1 cellular context compared by ENCODE assay signal in the genomic region with DNA sequence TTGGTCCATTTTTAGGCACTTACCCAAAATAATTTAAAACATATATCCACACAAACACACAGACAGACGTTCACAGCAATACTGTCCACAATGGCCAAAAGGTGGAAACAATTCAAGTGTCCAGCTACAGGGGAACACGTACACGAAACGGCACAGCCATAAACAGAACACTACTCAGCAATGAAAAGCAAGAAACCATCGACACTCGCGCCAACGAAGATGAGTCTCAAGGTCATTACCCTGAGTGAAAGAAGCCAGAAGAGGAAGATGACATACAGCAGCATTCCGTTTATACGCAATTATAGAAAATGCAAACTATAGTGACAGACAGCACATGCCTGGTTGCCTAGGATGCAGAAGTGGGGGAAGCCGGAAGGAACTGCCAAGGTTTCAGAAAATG.
A peak's percentile ranks its signal among the peaks of the same experiment; 100 is the strongest.
TF ChIP-seq lines count a peak whose summit lies in the region.

No MANE protein-coding gene starts in this region.

TF ChIP-seq in K562, 482 proteins besides CTCF, POLR2A, EP300 and RAD21 (continued from another document and continues in another):
- TF ChIP-seq, protein P1, sequence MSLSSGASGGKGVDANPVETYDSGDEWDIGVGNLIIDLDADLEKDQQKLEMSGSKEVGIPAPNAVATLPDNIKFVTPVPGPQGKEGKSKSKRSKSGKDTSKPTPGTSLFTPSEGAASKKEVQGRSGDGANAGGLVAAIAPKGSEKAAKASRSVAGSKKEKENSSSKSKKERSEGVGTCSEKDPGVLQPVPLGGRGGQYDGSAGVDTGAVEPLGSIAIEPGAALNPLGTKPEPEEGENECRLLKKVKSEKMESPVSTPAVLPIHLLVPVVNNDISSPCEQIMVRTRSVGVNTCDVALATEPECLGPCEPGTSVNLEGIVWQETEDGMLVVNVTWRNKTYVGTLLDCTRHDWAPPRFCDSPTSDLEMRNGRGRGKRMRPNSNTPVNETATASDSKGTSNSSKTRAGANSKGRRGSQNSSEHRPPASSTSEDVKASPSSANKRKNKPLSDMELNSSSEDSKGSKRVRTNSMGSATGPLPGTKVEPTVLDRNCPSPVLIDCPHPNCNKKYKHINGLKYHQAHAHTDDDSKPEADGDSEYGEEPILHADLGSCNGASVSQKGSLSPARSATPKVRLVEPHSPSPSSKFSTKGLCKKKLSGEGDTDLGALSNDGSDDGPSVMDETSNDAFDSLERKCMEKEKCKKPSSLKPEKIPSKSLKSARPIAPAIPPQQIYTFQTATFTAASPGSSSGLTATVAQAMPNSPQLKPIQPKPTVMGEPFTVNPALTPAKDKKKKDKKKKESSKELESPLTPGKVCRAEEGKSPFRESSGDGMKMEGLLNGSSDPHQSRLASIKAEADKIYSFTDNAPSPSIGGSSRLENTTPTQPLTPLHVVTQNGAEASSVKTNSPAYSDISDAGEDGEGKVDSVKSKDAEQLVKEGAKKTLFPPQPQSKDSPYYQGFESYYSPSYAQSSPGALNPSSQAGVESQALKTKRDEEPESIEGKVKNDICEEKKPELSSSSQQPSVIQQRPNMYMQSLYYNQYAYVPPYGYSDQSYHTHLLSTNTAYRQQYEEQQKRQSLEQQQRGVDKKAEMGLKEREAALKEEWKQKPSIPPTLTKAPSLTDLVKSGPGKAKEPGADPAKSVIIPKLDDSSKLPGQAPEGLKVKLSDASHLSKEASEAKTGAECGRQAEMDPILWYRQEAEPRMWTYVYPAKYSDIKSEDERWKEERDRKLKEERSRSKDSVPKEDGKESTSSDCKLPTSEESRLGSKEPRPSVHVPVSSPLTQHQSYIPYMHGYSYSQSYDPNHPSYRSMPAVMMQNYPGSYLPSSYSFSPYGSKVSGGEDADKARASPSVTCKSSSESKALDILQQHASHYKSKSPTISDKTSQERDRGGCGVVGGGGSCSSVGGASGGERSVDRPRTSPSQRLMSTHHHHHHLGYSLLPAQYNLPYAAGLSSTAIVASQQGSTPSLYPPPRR (CRISPR knock-in tag; IDR thresholded peaks at IDR 0.05; ENCODE audit: borderline replicate concordance), result no peak
- TF ChIP-seq, protein P2, sequence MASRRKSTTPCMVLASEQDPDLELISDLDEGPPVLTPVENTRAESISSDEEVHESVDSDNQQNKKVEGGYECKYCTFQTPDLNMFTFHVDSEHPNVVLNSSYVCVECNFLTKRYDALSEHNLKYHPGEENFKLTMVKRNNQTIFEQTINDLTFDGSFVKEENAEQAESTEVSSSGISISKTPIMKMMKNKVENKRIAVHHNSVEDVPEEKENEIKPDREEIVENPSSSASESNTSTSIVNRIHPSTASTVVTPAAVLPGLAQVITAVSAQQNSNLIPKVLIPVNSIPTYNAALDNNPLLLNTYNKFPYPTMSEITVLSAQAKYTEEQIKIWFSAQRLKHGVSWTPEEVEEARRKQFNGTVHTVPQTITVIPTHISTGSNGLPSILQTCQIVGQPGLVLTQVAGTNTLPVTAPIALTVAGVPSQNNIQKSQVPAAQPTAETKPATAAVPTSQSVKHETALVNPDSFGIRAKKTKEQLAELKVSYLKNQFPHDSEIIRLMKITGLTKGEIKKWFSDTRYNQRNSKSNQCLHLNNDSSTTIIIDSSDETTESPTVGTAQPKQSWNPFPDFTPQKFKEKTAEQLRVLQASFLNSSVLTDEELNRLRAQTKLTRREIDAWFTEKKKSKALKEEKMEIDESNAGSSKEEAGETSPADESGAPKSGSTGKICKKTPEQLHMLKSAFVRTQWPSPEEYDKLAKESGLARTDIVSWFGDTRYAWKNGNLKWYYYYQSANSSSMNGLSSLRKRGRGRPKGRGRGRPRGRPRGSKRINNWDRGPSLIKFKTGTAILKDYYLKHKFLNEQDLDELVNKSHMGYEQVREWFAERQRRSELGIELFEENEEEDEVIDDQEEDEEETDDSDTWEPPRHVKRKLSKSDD (conservative IDR thresholded peaks at IDR 0.05; ENCODE audit: low read length), result no peak
- no peak for TF ChIP-seq ZNF140 (CRISPR knock-in tag; IDR thresholded peaks at IDR 0.05)
- TF ChIP-seq, protein P3, sequence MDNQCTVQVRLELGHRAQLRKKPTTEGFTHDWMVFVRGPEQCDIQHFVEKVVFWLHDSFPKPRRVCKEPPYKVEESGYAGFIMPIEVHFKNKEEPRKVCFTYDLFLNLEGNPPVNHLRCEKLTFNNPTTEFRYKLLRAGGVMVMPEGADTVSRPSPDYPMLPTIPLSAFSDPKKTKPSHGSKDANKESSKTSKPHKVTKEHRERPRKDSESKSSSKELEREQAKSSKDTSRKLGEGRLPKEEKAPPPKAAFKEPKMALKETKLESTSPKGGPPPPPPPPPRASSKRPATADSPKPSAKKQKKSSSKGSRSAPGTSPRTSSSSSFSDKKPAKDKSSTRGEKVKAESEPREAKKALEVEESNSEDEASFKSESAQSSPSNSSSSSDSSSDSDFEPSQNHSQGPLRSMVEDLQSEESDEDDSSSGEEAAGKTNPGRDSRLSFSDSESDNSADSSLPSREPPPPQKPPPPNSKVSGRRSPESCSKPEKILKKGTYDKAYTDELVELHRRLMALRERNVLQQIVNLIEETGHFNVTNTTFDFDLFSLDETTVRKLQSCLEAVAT (IDR thresholded peaks at IDR 0.05), result peak in 1 of 2 experiments; percentile 49; a peak in 1 of 4 replicates
- TF ChIP-seq SREBF1 (IDR thresholded peaks at IDR 0.05; ENCODE audit: borderline replicate concordance, low read depth, low read length), result no peak
- TF ChIP-seq, protein P4, sequence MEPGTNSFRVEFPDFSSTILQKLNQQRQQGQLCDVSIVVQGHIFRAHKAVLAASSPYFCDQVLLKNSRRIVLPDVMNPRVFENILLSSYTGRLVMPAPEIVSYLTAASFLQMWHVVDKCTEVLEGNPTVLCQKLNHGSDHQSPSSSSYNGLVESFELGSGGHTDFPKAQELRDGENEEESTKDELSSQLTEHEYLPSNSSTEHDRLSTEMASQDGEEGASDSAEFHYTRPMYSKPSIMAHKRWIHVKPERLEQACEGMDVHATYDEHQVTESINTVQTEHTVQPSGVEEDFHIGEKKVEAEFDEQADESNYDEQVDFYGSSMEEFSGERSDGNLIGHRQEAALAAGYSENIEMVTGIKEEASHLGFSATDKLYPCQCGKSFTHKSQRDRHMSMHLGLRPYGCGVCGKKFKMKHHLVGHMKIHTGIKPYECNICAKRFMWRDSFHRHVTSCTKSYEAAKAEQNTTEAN (CRISPR knock-in tag; IDR thresholded peaks at IDR 0.05), result no peak
- TF ChIP-seq, protein P5, sequence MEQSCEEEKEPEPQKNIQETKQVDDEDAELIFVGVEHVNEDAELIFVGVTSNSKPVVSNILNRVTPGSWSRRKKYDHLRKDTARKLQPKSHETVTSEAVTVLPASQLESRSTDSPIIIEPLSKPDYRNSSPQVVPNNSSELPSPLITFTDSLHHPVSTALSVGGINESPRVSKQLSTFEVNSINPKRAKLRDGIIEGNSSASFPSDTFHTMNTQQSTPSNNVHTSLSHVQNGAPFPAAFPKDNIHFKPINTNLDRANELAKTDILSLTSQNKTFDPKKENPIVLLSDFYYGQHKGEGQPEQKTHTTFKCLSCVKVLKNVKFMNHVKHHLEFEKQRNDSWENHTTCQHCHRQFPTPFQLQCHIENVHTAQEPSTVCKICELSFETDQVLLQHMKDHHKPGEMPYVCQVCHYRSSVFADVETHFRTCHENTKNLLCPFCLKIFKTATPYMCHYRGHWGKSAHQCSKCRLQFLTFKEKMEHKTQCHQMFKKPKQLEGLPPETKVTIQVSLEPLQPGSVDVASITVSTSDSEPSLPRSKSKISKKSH (CRISPR knock-in tag; IDR thresholded peaks at IDR 0.05), result no peak
- TF ChIP-seq ZNF124 (CRISPR knock-in tag; IDR thresholded peaks at IDR 0.05), result no peak
- TF ChIP-seq, protein P6, sequence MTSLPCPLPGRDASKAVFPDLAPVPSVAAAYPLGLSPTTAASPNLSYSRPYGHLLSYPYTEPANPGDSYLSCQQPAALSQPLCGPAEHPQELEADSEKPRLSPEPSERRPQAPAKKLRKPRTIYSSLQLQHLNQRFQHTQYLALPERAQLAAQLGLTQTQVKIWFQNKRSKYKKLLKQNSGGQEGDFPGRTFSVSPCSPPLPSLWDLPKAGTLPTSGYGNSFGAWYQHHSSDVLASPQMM (CRISPR knock-in tag; IDR thresholded peaks at IDR 0.05), result no peak
- TF ChIP-seq SAP30 (IDR thresholded peaks at IDR 0.05; ENCODE audit: borderline replicate concordance, insufficient read depth, low read depth, low read length, poor library complexity, severe bottlenecking), result no peak
- no peak for TF ChIP-seq ZNF224 (CRISPR knock-in tag; IDR thresholded peaks at IDR 0.05)
- TF ChIP-seq YBX1 (IDR thresholded peaks at IDR 0.05), result no peak
- no peak for TF ChIP-seq ZKSCAN1 (IDR thresholded peaks at IDR 0.05; ENCODE audit: low read depth, low read length)
- no peak for TF ChIP-seq ZZZ3 (IDR thresholded peaks at IDR 0.05)
- TF ChIP-seq, protein P7, sequence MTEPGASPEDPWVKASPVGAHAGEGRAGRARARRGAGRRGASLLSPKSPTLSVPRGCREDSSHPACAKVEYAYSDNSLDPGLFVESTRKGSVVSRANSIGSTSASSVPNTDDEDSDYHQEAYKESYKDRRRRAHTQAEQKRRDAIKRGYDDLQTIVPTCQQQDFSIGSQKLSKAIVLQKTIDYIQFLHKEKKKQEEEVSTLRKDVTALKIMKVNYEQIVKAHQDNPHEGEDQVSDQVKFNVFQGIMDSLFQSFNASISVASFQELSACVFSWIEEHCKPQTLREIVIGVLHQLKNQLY (CRISPR knock-in tag; conservative IDR thresholded peaks at IDR 0.05), result no peak
- TF ChIP-seq TFAM (CRISPR knock-in tag; conservative IDR thresholded peaks at IDR 0.05), result no peak
- TF ChIP-seq NR2C1 (IDR thresholded peaks at IDR 0.05), result no peak
- TF ChIP-seq NR2C1 (tag; IDR thresholded peaks at IDR 0.05), result no peak
- TF ChIP-seq KLF6 (CRISPR knock-in tag; IDR thresholded peaks at IDR 0.05; ENCODE audit: borderline replicate concordance), result no peak
- TF ChIP-seq, protein P8, sequence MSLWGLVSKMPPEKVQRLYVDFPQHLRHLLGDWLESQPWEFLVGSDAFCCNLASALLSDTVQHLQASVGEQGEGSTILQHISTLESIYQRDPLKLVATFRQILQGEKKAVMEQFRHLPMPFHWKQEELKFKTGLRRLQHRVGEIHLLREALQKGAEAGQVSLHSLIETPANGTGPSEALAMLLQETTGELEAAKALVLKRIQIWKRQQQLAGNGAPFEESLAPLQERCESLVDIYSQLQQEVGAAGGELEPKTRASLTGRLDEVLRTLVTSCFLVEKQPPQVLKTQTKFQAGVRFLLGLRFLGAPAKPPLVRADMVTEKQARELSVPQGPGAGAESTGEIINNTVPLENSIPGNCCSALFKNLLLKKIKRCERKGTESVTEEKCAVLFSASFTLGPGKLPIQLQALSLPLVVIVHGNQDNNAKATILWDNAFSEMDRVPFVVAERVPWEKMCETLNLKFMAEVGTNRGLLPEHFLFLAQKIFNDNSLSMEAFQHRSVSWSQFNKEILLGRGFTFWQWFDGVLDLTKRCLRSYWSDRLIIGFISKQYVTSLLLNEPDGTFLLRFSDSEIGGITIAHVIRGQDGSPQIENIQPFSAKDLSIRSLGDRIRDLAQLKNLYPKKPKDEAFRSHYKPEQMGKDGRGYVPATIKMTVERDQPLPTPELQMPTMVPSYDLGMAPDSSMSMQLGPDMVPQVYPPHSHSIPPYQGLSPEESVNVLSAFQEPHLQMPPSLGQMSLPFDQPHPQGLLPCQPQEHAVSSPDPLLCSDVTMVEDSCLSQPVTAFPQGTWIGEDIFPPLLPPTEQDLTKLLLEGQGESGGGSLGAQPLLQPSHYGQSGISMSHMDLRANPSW (CRISPR knock-in tag; IDR thresholded peaks at IDR 0.05), result no peak
- no peak for TF ChIP-seq ZKSCAN3 (CRISPR knock-in tag; IDR thresholded peaks at IDR 0.05)
- TF ChIP-seq ZNF316 (IDR thresholded peaks at IDR 0.05), result no peak
- no peak for TF ChIP-seq XRCC4 (IDR thresholded peaks at IDR 0.05; ENCODE audit: extremely low read depth, insufficient read depth, insufficient read length)
- no peak for TF ChIP-seq ZNF444 (CRISPR knock-in tag; IDR thresholded peaks at IDR 0.05)
- no peak for TF ChIP-seq RFX7 (CRISPR knock-in tag; IDR thresholded peaks at IDR 0.05)
- no peak for TF ChIP-seq ETV5 (CRISPR knock-in tag; IDR thresholded peaks at IDR 0.05; ENCODE audit: low read depth)
- TF ChIP-seq PHB2 (IDR thresholded peaks at IDR 0.05; ENCODE audit: low read depth), result peak; percentile 48; the same call in 1 of the 2 replicates
- TF ChIP-seq ZNF384 (IDR thresholded peaks at IDR 0.05; ENCODE audit: low read depth, low read length), result no peak
- TF ChIP-seq NFIX (CRISPR knock-in tag; IDR thresholded peaks at IDR 0.05; ENCODE audit: low read depth), result no peak
- TF ChIP-seq HDAC3 (IDR thresholded peaks at IDR 0.05; ENCODE audit: borderline replicate concordance, partially characterized antibody), result no peak
- TF ChIP-seq ETV6 (IDR thresholded peaks at IDR 0.05; ENCODE audit: borderline replicate concordance in 1 of 2, low read depth in 2 of 2, low read length in 1 of 2), result no peak
- TF ChIP-seq ETV6 (CRISPR knock-in tag; IDR thresholded peaks at IDR 0.05; ENCODE audit: borderline replicate concordance), result peak; percentile 28; the same call in 1 of the 2 replicates
- no peak for TF ChIP-seq TAL1 (IDR thresholded peaks at IDR 0.05)
- TF ChIP-seq, protein P9, sequence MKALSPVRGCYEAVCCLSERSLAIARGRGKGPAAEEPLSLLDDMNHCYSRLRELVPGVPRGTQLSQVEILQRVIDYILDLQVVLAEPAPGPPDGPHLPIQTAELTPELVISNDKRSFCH (CRISPR knock-in tag; IDR thresholded peaks at IDR 0.05), result no peak
- TF ChIP-seq, protein P9 (tag; IDR thresholded peaks at IDR 0.05), result no peak; the same call in 1 of the 2 replicates
- TF ChIP-seq SREBF2 (CRISPR knock-in tag; IDR thresholded peaks at IDR 0.05), result no peak
- TF ChIP-seq, protein P10, sequence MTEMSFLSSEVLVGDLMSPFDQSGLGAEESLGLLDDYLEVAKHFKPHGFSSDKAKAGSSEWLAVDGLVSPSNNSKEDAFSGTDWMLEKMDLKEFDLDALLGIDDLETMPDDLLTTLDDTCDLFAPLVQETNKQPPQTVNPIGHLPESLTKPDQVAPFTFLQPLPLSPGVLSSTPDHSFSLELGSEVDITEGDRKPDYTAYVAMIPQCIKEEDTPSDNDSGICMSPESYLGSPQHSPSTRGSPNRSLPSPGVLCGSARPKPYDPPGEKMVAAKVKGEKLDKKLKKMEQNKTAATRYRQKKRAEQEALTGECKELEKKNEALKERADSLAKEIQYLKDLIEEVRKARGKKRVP (CRISPR knock-in tag; IDR thresholded peaks at IDR 0.05), result no peak
- TF ChIP-seq SMAD3 (CRISPR knock-in tag; conservative IDR thresholded peaks at IDR 0.05), result no peak
- TF ChIP-seq SMARCE1 (IDR thresholded peaks at IDR 0.05), result no peak
- no peak for TF ChIP-seq SP1 (CRISPR knock-in tag; IDR thresholded peaks at IDR 0.05)
- no peak for TF ChIP-seq JUND (IDR thresholded peaks at IDR 0.05; ENCODE audit: borderline replicate concordance, low read depth, low read length)
- no peak for TF ChIP-seq JUND (tag; IDR thresholded peaks at IDR 0.05; ENCODE audit: borderline replicate concordance, low read depth, low read length)
- TF ChIP-seq ZNF197 (CRISPR knock-in tag; IDR thresholded peaks at IDR 0.05; ENCODE audit: low read depth), result no peak
- TF ChIP-seq NFRKB (IDR thresholded peaks at IDR 0.05; ENCODE audit: low read depth), result no peak
- TF ChIP-seq MTA2 (IDR thresholded peaks at IDR 0.05; ENCODE audit: low read depth), result no peak
- peak; percentile 73; the same call in 1 of the 2 replicates for TF ChIP-seq SMARCA5 (IDR thresholded peaks at IDR 0.05)
